ENCODE assay signal across 8 cellular contexts in genomic region chr15:84600687-84601554, GRCh38.
DNase-seq lines count a peak whose midpoint lies in the region; ATAC-seq, FAIRE-seq and TF ChIP-seq lines count a peak whose summit lies in the region.

Gene ZSCAN2 (plus strand): TSS chr15:84601009. CDS start chr15:84603928, 2,919 bp downstream.

- peak within 1 kb of the TSS; percentile 74 for H3K9ac ChIP-seq in OCI-LY1 (ENCODE audit: low read length)

- peak; percentile 90 for ATAC-seq in GM21526 (IDR thresholded peaks at IDR 0.05; ENCODE audit: low FRiP score, unreplicated experiment)

- no peaks in the 10 kb centered on the region for H3K27me3 ChIP-seq in OCI-LY1 (ENCODE audit: insufficient read depth, low read length)

- H2AFZ ChIP-seq in OCI-LY1 (ENCODE audit: low read length), result 0 out of 2 replicates have a peak within 1 kb of the TSS, but pooled peaks have one; percentile 48

- peak within 1 kb of the TSS; percentile 93 for H3K4me3 ChIP-seq in OCI-LY1 (ENCODE audit: low read depth, low read length, poor library complexity, severe bottlenecking)

- peak within 1 kb of the TSS; percentile 95 for H3K27ac ChIP-seq in OCI-LY1 (ENCODE audit: low read depth, low read length, poor library complexity, severe bottlenecking)

- no peaks in the 10 kb centered on the region for H3K9me2 ChIP-seq in OCI-LY1 (ENCODE audit: low read depth, low read length)

- DNase-seq in D721Med (ENCODE audit: insufficient read length, low spot score) (peak; percentile 91), HuH-7 (ENCODE audit: low spot score) (peak; percentile 97), activated T-cell treated with anti-CD3 and anti-CD28 coated beads for 1 hour (ENCODE audit: low read depth) (peak; percentile 88), epidermal melanocyte (ENCODE audit: insufficient read length, low spot score) (peak; percentile 96), middle frontal gyrus (ENCODE audit: extremely low spot score, low spot score) (peak; percentile 92)
- DNase-seq in stimulated activated CD8-positive, alpha-beta memory T cell treated with anti-CD3 and anti-CD28 coated beads, Interleukin-2, amount 100 ng/mL, for 1 hour (ENCODE audit: low read depth in 2 of 2), result peak; percentile 79 to 84

- peaks cover 19% of the 10 kb centered on the region; the same call in 1 of the 2 replicates for H3K36me3 ChIP-seq in OCI-LY1 (ENCODE audit: insufficient read depth, low read length)

- peaks cover 5% of the 10 kb centered on the region; the same call in 1 of the 2 replicates for H3K79me2 ChIP-seq in OCI-LY1 (ENCODE audit: insufficient read depth, low read length)

- H3F3A ChIP-seq in OCI-LY1 (ENCODE audit: insufficient read depth, low read length), result no peaks in the 10 kb centered on the region

- H3K4me1 ChIP-seq in OCI-LY1 (ENCODE audit: insufficient read depth, low read length, severe bottlenecking), result peaks cover 51% of the 10 kb centered on the region

- no peaks in the 10 kb centered on the region for H3K9me3 ChIP-seq in OCI-LY1 (ENCODE audit: low read length)

- H3K4me2 ChIP-seq in OCI-LY1 (ENCODE audit: low read length), result peak within 1 kb of the TSS; percentile 66

- no peaks in the 10 kb centered on the region for H4K20me1 ChIP-seq in OCI-LY1 (ENCODE audit: insufficient read depth, low read length)

- FAIRE-seq in D721Med (lab: Jason Lieb, UNC), result no peak

- TF ChIP-seq CTCF in D721Med (IDR thresholded peaks at IDR 0.05; ENCODE audit: insufficient read depth, missing control alignments) (no peak), OCI-LY1 (IDR thresholded peaks at IDR 0.05; ENCODE audit: low read length) (no peak)

Comparison
In these comparisons a context has a peak if more than half of its experiments do, and no peak if none do; other contexts are left out.
1. Peak in every context shown above with its lines: DNase-seq, ATAC-seq, H3K4me3 ChIP-seq and H3K27ac ChIP-seq.